ENCODE assay signal across 8 cellular contexts in the genomic region with DNA sequence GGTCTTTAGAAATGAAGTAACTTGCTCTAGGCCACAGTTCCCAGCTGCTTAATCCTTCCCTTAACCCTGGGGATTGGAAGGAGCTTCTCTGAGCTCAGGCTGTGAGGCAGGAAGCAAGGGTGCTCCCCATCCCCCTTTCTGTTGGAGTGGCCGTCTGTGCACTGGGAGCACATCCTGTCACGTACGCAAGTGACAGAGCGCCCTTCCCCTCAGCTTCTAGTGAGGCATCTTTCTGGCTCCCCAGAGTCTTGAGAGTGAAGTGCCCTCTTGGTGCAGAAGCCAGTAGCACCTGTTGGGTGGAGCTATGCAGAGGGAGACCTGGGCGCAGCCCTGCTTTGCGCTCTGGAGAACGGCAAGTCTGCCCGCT. TPM values are rescaled to one million over a fixed set of nuclear protein-coding genes. Genes with fewer than 3 reads are reported as not detected.
DNase-seq lines count a peak whose midpoint lies in the region; ATAC-seq, FAIRE-seq and TF ChIP-seq lines count a peak whose summit lies in the region.

No MANE protein-coding gene starts in this region.

- intact Hi-C loops in kidney (cut with DNase I), result no loop called here

- peaks cover 22% of the 10 kb centered on the region for H4K20me1 ChIP-seq in osteoblast (ENCODE audit: insufficient read depth, low read length)

- no peak overlapping the region for H2AFZ ChIP-seq in osteoblast (ENCODE audit: low read length)

- H3K4me1 ChIP-seq in osteoblast (ENCODE audit: insufficient read depth, low read length) (no peaks in the 10 kb centered on the region), kidney (ENCODE audit: control insufficient read depth in 1 of 2, insufficient read depth in 1 of 2, low read depth in 1 of 2, low read length in 2 of 2) (peaks cover 0 to 4% of the 10 kb centered on the region in 2 donors)

- H3K4me3 ChIP-seq in osteoblast (ENCODE audit: insufficient read depth, low read length), result no peak overlapping the region
- H3K4me3 ChIP-seq in kidney (ENCODE audit: low read length in 2 of 2), result no peak overlapping the region

- H3K79me2 ChIP-seq in osteoblast (ENCODE audit: insufficient read depth, low read length), result peaks cover 45% of the 10 kb centered on the region

- H3K9me3 ChIP-seq in osteoblast (ENCODE audit: low read depth, low read length), result no peaks in the 10 kb centered on the region
- H3K9me3 ChIP-seq in kidney (ENCODE audit: control insufficient read depth in 1 of 2, low read length in 2 of 2), result no peaks in the 10 kb centered on the region

- H3K36me3 ChIP-seq in osteoblast (ENCODE audit: insufficient read depth, low read length), result peaks cover 48% of the 10 kb centered on the region
- H3K36me3 ChIP-seq in kidney (ENCODE audit: control insufficient read depth in 1 of 2, insufficient read depth in 2 of 2, low read length in 2 of 2), result peaks cover 30 to 45% of the 10 kb centered on the region in 2 donors

- H3K9ac ChIP-seq in kidney (ENCODE audit: low read length in 2 of 2), result no peak overlapping the region

- ATAC-seq in GM19395 (IDR thresholded peaks at IDR 0.05; ENCODE audit: unreplicated experiment) (peak; percentile 71), HG03342 (IDR thresholded peaks at IDR 0.05; ENCODE audit: unreplicated experiment) (peak; percentile 50)

- no peak overlapping the region for H3K4me2 ChIP-seq in osteoblast (ENCODE audit: insufficient read depth, low read length)

- no peak for TF ChIP-seq CTCF in osteoblast (IDR thresholded peaks at IDR 0.05; ENCODE audit: extremely low read depth, low read depth, low read length)
- TF ChIP-seq CTCF in kidney (IDR thresholded peaks at IDR 0.05; ENCODE audit: borderline replicate concordance, extremely low read depth, insufficient read depth), result no peak

- H3K27ac ChIP-seq in osteoblast (ENCODE audit: low read depth, low read length) (no peak overlapping the region), kidney (ENCODE audit: low read depth in 2 of 2, low read length in 2 of 2) (peak overlapping the region in 1 of 2 donors; percentile 36)

- H3K27me3 ChIP-seq in osteoblast (ENCODE audit: insufficient read depth, low read length), result no peaks in the 10 kb centered on the region

- peak; percentile 27 for DNase-seq in activated naive CD4-positive, alpha-beta T cell treated with anti-CD3 and anti-CD28 coated beads, Interleukin-2, amount 50 U/mL, for 16 hours
- peak; percentile 39 to 49 for DNase-seq in stimulated activated CD4-positive, alpha-beta T cell treated with anti-CD3 and anti-CD28 coated beads, Interleukin-15, amount 100 ng/mL, for 48 hours (ENCODE audit: low read depth in 2 of 2)
- DNase-seq in osteoblast (ENCODE audit: insufficient read length, low spot score, missing footprints) (no peak), OCI-M1 (lab: John Stamatoyannopoulos, UW) (no peak), EL (no peak), kidney (no peak)

- FAIRE-seq in kidney (lab: Jason Lieb, UNC), result no peak

RNA-seq across cellular contexts. Expression of a gene that starts 47.8 kb away (rescaled TPM):
- total RNA-seq in osteoblast, result not detected in 2 replicates
- total RNA-seq in kidney, result 15.2 TPM
- polyA plus RNA-seq in kidney (ENCODE audit: insufficient read depth, low read depth, low replicate concordance), result 2.0 TPM

Comparison
In these comparisons a context has a peak if more than half of its experiments do, and no peak if none do; other contexts are left out.
1. DNase-seq: peak in activated naive CD4-positive, alpha-beta T cell treated with anti-CD3 and anti-CD28 coated beads, Interleukin-2, amount 50 U/mL, for 16 hours (single experiment) and stimulated activated CD4-positive, alpha-beta T cell treated with anti-CD3 and anti-CD28 coated beads, Interleukin-15, amount 100 ng/mL, for 48 hours (2 of 2); none in osteoblast (single experiment), OCI-M1 (single experiment), EL (single experiment) and kidney (single experiment).
2. RNA of a gene that starts 47.8 kb away (total RNA-seq): 15.2 TPM in kidney (single experiment); not detected in osteoblast; every median in the first group is over 10 times any median in the second.